1 cellular context compared by ENCODE assay signal in the genomic region with DNA sequence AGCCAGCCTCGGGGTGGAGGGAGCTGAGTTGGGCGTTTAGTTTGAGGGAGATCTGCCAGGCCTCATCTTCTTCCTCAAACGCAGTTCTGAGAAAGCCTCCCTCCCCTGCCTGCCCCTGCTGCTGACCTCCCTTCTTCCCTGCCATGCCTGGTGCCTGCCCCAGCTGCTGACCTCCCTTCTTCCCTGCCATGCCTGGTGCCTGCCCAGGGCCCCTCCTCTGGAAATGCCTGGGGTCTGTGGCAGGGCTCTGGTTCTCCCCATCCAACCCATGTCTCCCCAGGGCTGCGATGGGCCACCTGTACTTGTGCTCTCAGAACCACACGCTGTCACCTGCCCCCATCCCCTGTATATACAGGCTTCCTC.
TF ChIP-seq lines count a peak whose summit lies in the region.

No MANE protein-coding gene starts in this region.

TF ChIP-seq in K562, 482 proteins besides CTCF, POLR2A, EP300 and RAD21 (continued from another document):
- TF ChIP-seq GTF3C2 (IDR thresholded peaks at IDR 0.05; ENCODE audit: borderline replicate concordance, extremely low read depth, insufficient read length) (no peak), RNF219 (CRISPR knock-in tag; IDR thresholded peaks at IDR 0.05) (no peak), BMI1 (IDR thresholded peaks at IDR 0.05; ENCODE audit: low read length) (no peak)
